Comparison of ENCODE assay signal across 26 cellular contexts in genomic region chr5:62496876-62497275, GRCh38.
"Had no signal": no experiment of that assay in that cellular context is flagged by ENCODE, and none has a peak within 500 bp of the region (broad histone marks: within the 10 kb centered on the region; RNA-seq: fewer than 3 reads in every experiment).

No MANE protein-coding gene starts in this region.

- H3K27me3 ChIP-seq: brain microvascular endothelial cell, cardiac muscle cell had no signal

- H3K4me3 ChIP-seq: cardiac muscle cell, K562, PC-9 had no signal

- FAIRE-seq: K562, TTC549 had no signal

- H3K27ac ChIP-seq: brain microvascular endothelial cell, cardiac muscle cell, PC-9 had no signal

- DNase-seq: activated CD4-positive, alpha-beta memory T cell treated with anti-CD3 and anti-CD28 coated beads, Interleukin-2, amount 10 ng/mL, durations not matched to agents 7 days and 5 days; activated CD4-positive, alpha-beta T cell treated with anti-CD3 and anti-CD28 coated beads, Interleukin-2, amount 50 U/mL, for 1 hour; activated CD4-positive, CD25-positive, alpha-beta regulatory T cell; activated gamma-delta T cell; activated naive CD4-positive, alpha-beta T cell treated with anti-CD3 and anti-CD28 coated beads for 36 hours; activated naive CD8-positive, alpha-beta T cell treated with anti-CD3 and anti-CD28 coated beads for 36 hours; activated T-cell treated with anti-CD3 and anti-CD28 coated beads for 4 hours; activated T-cell treated with anti-CD3 and anti-CD28 coated beads, Interleukin-2, amount 50 U/mL, for 48 hours; brain microvascular endothelial cell; Karpas-422; MM.1S; NCI-H1105; NCI-H1436; NCI-H1694 treated with DMSO at 0.1 percent for 48 hours; NCI-H2029 treated with DMSO at 0.1 percent for 48 hours; NCI-H345; NCI-H510A; NCI-H526 treated with DMSO at 0.1 percent for 48 hours; PC-9; SHP77 treated with DMSO at 0.1 percent for 48 hours; T-cell; T-helper 2 cell; T1000 had no signal

- H3K36me3 ChIP-seq: brain microvascular endothelial cell had no signal

- H3K4me2 ChIP-seq: PC-9 had no signal
